ENCODE assay signal across 1 cellular context in genomic region chr10:101042118-101042517, GRCh38.
TF ChIP-seq lines count a peak whose summit lies in the region.

No MANE protein-coding gene starts in this region.

TF ChIP-seq in GM12878, 131 proteins besides CTCF, POLR2A, EP300 and RAD21:
- TF ChIP-seq IRF3 (IDR thresholded peaks at IDR 0.05) (no peak), IRF5 (IDR thresholded peaks at IDR 0.05; ENCODE audit: borderline replicate concordance) (no peak), ELK1 (IDR thresholded peaks at IDR 0.05; ENCODE audit: low read depth, low read length) (no peak), BCL11A (IDR thresholded peaks at IDR 0.05; ENCODE audit: low read depth, low read length) (no peak), NKRF (conservative IDR thresholded peaks at IDR 0.05) (no peak), ZBTB11 (CRISPR knock-in tag; IDR thresholded peaks at IDR 0.05) (no peak), NBN (IDR thresholded peaks at IDR 0.05) (no peak), CHD2 (IDR thresholded peaks at IDR 0.05; ENCODE audit: borderline replicate concordance, low read depth, low read length) (no peak), SP1 (IDR thresholded peaks at IDR 0.05; ENCODE audit: low read depth, low read length) (no peak), PAX8 (IDR thresholded peaks at IDR 0.05) (no peak), BACH1 (IDR thresholded peaks at IDR 0.05; ENCODE audit: borderline replicate concordance) (no peak), ZNF24 (IDR thresholded peaks at IDR 0.05) (no peak), ZBTB4 (CRISPR knock-in tag; IDR thresholded peaks at IDR 0.05) (no peak), DPF2 (IDR thresholded peaks at IDR 0.05) (no peak), YY1 (IDR thresholded peaks at IDR 0.05; ENCODE audit: low read depth, low read length) (no peak), EZH2 (IDR thresholded peaks at IDR 0.05; ENCODE audit: borderline replicate concordance, control insufficient read depth, low read depth, low read length) (no peak), EED (IDR thresholded peaks at IDR 0.05; ENCODE audit: low read depth) (no peak)
